Comparison of ENCODE assay signal across 2 cellular contexts in the genomic region with DNA sequence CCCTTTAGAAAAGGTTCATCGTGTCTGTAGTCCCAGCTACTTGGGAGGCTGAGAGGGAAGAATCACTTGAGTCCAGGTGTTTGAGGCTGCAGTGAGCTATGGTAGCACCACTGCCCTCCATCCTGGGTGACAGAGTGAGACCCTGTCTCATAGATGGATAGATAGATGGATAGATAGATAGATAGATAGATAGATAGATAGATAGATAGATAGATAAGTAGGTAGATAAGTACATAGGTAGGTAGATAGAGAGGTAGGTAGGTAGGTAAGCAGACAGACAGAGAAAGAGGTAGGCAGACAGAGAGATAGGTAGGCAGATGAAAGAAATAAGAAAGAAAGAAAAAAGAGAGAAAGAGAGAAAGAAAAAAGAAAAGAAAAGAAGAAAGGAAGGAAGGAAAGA.
TF ChIP-seq lines count a peak whose summit lies in the region.

No MANE protein-coding gene starts in this region.

TF ChIP-seq in HEK293, 187 proteins besides CTCF, POLR2A, EP300 and RAD21:
- TF ChIP-seq ZNF366 (tag by site-specific recombination; conservative IDR thresholded peaks at IDR 0.05), result peak; percentile 76
- no peak for TF ChIP-seq ZNF350 (tag by site-specific recombination; IDR thresholded peaks at IDR 0.05)

TF ChIP-seq in K562, 482 proteins besides CTCF, POLR2A, EP300 and RAD21:
- TF ChIP-seq DACH1 (IDR thresholded peaks at IDR 0.05; ENCODE audit: partially characterized antibody) (peak; percentile 92), ZNF75A (CRISPR knock-in tag; IDR thresholded peaks at IDR 0.05) (no peak)
